ENCODE assay signal across 10 cellular contexts in the genomic region with DNA sequence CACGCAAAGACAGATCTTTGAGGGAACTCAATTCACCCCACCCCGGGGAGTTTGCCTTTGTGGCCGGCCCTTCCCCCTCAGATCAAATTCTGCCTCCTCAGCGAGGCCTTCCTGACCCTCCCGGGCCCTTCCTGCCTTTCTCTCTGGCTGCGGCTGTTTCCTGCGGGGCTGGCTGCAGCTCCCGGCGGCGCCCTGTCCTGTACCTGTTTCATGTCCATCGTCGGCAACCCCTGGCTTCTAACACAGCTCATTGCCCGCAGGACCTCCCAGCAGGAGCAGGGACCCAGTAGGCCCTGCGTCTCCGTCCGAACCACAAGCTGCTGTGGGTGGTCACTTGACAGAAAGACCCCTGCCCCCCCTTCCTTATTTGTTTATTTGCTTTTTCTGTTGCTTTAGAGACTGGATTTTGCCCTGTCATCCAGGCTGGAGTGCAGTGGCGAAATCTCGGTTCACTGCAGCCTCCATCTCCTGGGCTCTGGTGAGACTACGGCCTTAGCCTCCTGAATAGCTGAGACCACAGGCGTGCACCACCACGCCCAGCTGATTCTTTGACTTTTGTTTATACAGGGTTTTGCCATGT. TPM values are rescaled to one million over a fixed set of nuclear protein-coding genes. Genes with fewer than 3 reads are reported as not detected.
DNase-seq lines count a peak whose midpoint lies in the region; ATAC-seq and TF ChIP-seq lines count a peak whose summit lies in the region.
"Had no signal": no experiment of that assay in that cellular context is flagged by ENCODE, and none has a peak within 500 bp of the region (broad histone marks: within the 10 kb centered on the region; RNA-seq: fewer than 3 reads in every experiment).

No MANE protein-coding gene starts in this region.

- no peak overlapping the region for H2BK15ac ChIP-seq in mesendoderm (replicated peaks; ENCODE audit: low read depth)

- H3K36me3 Mint-ChIP-seq in natural killer cell treated with Interleukin-12 subunit alpha and Interleukin-12 subunit beta and Interleukin-15 and Interleukin-18, amount 100 ng/mL, for 72 hours: no peaks in the 10 kb centered on the region
- no peaks in the 10 kb centered on the region for H3K36me3 Mint-ChIP-seq in natural killer cell
- H3K36me3 Mint-ChIP-seq: activated naive CD4-positive, alpha-beta T cell treated with anti-CD3 and anti-CD28 coated beads, Interleukin-2, amount 10 ng/mL, durations not matched to agents 7 days and 5 days had no signal

- no peak overlapping the region for H4K5ac ChIP-seq in mesendoderm (ENCODE audit: low read length)

- no peaks in the 10 kb centered on the region for H3K79me1 ChIP-seq in mesendoderm (ENCODE audit: low read length)

- no peak for TF ChIP-seq POLR2A in vagina (IDR thresholded peaks at IDR 0.05)

- no peak overlapping the region for H3K4ac ChIP-seq in mesendoderm (ENCODE audit: low read depth, low read length)

- peak overlapping the region; percentile 0 for H2AK5ac ChIP-seq in mesendoderm (ENCODE audit: low read length)

- H3K36me3 ChIP-seq in fibroblast of lung (ENCODE audit: control insufficient read depth, insufficient read depth, low read length) (no peaks in the 10 kb centered on the region), mesendoderm (ENCODE audit: control insufficient read depth, insufficient read depth, low read length) (no peaks in the 10 kb centered on the region), vagina (no peaks in the 10 kb centered on the region)

- H2AFZ ChIP-seq in fibroblast of lung (ENCODE audit: low read length): no peak overlapping the region

- peaks cover 0 to 3% of the 10 kb centered on the region in 2 donors for H3K4me1 Mint-ChIP-seq in natural killer cell treated with Interleukin-12 subunit alpha and Interleukin-12 subunit beta and Interleukin-15 and Interleukin-18, amount 100 ng/mL, for 72 hours (ENCODE audit: low read depth in 2 of 2)
- peaks cover 0 to 8% of the 10 kb centered on the region in 2 donors for H3K4me1 Mint-ChIP-seq in natural killer cell

- TF ChIP-seq CTCF in natural killer cell (IDR thresholded peaks at IDR 0.05) (no peak), fibroblast of lung (conservative IDR thresholded peaks at IDR 0.05 in 1 of 2, IDR thresholded peaks at IDR 0.05 in 1 of 2; ENCODE audit: low read depth in 1 of 2, low read length in 2 of 2) (no peak), vagina (IDR thresholded peaks at IDR 0.05) (no peak)

- H3K4me3 ChIP-seq in fibroblast of lung (replicated peaks in 1 of 4; ENCODE audit: control extremely low read depth in 1 of 4, insufficient read depth in 1 of 4, low read depth in 3 of 4, low read length in 4 of 4) (no peak overlapping the region), mesendoderm (ENCODE audit: low read length) (no peak overlapping the region), vagina (no peak overlapping the region)

- intact Hi-C loops in natural killer cell (cut with micrococcal nuclease): no loop called here
- intact Hi-C loops in vagina (cut with DNase I): no loop called here

- H3K23ac ChIP-seq in mesendoderm (ENCODE audit: low read length): no peak overlapping the region

- H3K4me1 ChIP-seq in fibroblast of lung (ENCODE audit: control insufficient read depth, extremely low read depth, insufficient read depth, low read length) (peaks cover 4% of the 10 kb centered on the region), mesendoderm (ENCODE audit: control insufficient read depth, low read depth, low read length) (no peaks in the 10 kb centered on the region), vagina (peaks cover 17% of the 10 kb centered on the region)

- peak overlapping the region; percentile 31 for H3K9ac ChIP-seq in fibroblast of lung (ENCODE audit: insufficient read depth, low read length)
- H3K9ac ChIP-seq in mesendoderm (ENCODE audit: low read length): peak overlapping the region; percentile 20

- H3K9me3 ChIP-seq in fibroblast of lung (ENCODE audit: control insufficient read depth, insufficient read depth, low read depth, low read length) (no peaks in the 10 kb centered on the region), vagina (no peaks in the 10 kb centered on the region)

- H3K4me2 ChIP-seq in fibroblast of lung (ENCODE audit: extremely low read depth, insufficient read depth, low read length): no peak overlapping the region
- no peak overlapping the region for H3K4me2 ChIP-seq in mesendoderm (ENCODE audit: low read length)

- peaks cover 0 to 5% of the 10 kb centered on the region in 2 donors for H3K27me3 Mint-ChIP-seq in natural killer cell treated with Interleukin-12 subunit alpha and Interleukin-12 subunit beta and Interleukin-15 and Interleukin-18, amount 100 ng/mL, for 72 hours
- no peaks in the 10 kb centered on the region for H3K27me3 Mint-ChIP-seq in natural killer cell (ENCODE audit: low read depth in 2 of 2)

- peak overlapping the region; percentile 30 for H2BK120ac ChIP-seq in mesendoderm (ENCODE audit: low read depth, low read length)

- H3K27me3 ChIP-seq in fibroblast of lung (ENCODE audit: control insufficient read depth, insufficient read depth, low read length): no peaks in the 10 kb centered on the region
- H3K27me3 ChIP-seq in mesendoderm (ENCODE audit: insufficient read depth, low read length, poor library complexity): no peaks in the 10 kb centered on the region
- H3K27me3 ChIP-seq in vagina: no peaks in the 10 kb centered on the region

- peak overlapping the region; percentile 3 for H3K18ac ChIP-seq in mesendoderm (ENCODE audit: low read length)

- no peak overlapping the region for H2BK5ac ChIP-seq in mesendoderm (ENCODE audit: low read length)

- H3K9me3 Mint-ChIP-seq in natural killer cell treated with Interleukin-12 subunit alpha and Interleukin-12 subunit beta and Interleukin-15 and Interleukin-18, amount 100 ng/mL, for 72 hours: no peaks in the 10 kb centered on the region
- H3K9me3 Mint-ChIP-seq in natural killer cell: no peaks in the 10 kb centered on the region
- H3K9me3 Mint-ChIP-seq: activated naive CD4-positive, alpha-beta T cell treated with anti-CD3 and anti-CD28 coated beads, Interleukin-2, amount 10 ng/mL, durations not matched to agents 7 days and 5 days had no signal

- H3K27ac Mint-ChIP-seq in natural killer cell treated with Interleukin-12 subunit alpha and Interleukin-12 subunit beta and Interleukin-15 and Interleukin-18, amount 100 ng/mL, for 72 hours: peak overlapping the region; percentile 0 to 54
- H3K27ac Mint-ChIP-seq in natural killer cell: no peak overlapping the region

- no peak overlapping the region for H3K4me3 Mint-ChIP-seq in natural killer cell treated with Interleukin-12 subunit alpha and Interleukin-12 subunit beta and Interleukin-15 and Interleukin-18, amount 100 ng/mL, for 72 hours
- no peak overlapping the region for H3K4me3 Mint-ChIP-seq in natural killer cell
- H3K4me3 Mint-ChIP-seq: activated naive CD4-positive, alpha-beta T cell treated with anti-CD3 and anti-CD28 coated beads, Interleukin-2, amount 10 ng/mL, durations not matched to agents 7 days and 5 days had no signal

- no peak overlapping the region for H4K8ac ChIP-seq in mesendoderm (ENCODE audit: low read depth, low read length)

- H3K56ac ChIP-seq in mesendoderm (ENCODE audit: low read length): peak overlapping the region; percentile 81

- ATAC-seq in natural killer cell treated with Interleukin-12 subunit alpha and Interleukin-12 subunit beta and Interleukin-15 and Interleukin-18, amount 100 ng/mL, for 72 hours: no peak
- no peak for ATAC-seq in natural killer cell
- ATAC-seq in HG03095 (IDR thresholded peaks at IDR 0.05; ENCODE audit: unreplicated experiment): no peak
- ATAC-seq in HG03175 (IDR thresholded peaks at IDR 0.05; ENCODE audit: unreplicated experiment): no peak

- no CpG with 5 or more reads among the region's 21 CpGs for WGBS in mesendoderm (ENCODE audit: extremely low coverage, insufficient coverage, low lambda C conversion rate)

- no peak for DNase-seq in natural killer cell treated with Interleukin-12 subunit alpha and Interleukin-12 subunit beta and Interleukin-15 and Interleukin-18, amount 100 ng/mL, for 72 hours (ENCODE audit: low spot score)
- no peak for DNase-seq in natural killer cell
- DNase-seq in fibroblast of lung (ENCODE audit: low read depth in 2 of 2): no peak
- peak; percentile 77 for DNase-seq in mesendoderm
- no peak for DNase-seq in vagina (ENCODE audit: extremely low spot score in 2 of 2)
- DNase-seq in activated CD8-positive, alpha-beta memory T cell treated with anti-CD3 and anti-CD28 coated beads, Interleukin-2, amount 50 U/mL, for 4 hours: no peak
- DNase-seq: activated naive CD4-positive, alpha-beta T cell treated with anti-CD3 and anti-CD28 coated beads, Interleukin-2, amount 10 ng/mL, durations not matched to agents 7 days and 5 days had no signal

- no peaks in the 10 kb centered on the region for H4K20me1 ChIP-seq in fibroblast of lung (ENCODE audit: control insufficient read depth, extremely low read depth, insufficient read depth, low read length)

- H3K79me2 ChIP-seq in fibroblast of lung (ENCODE audit: control insufficient read depth, insufficient read depth, low read length) (no peaks in the 10 kb centered on the region), mesendoderm (ENCODE audit: control insufficient read depth, insufficient read depth, low read length) (peaks cover under 1% of the 10 kb centered on the region)

- peak overlapping the region; percentile 13 for H3K27ac ChIP-seq in fibroblast of lung (ENCODE audit: insufficient read depth, low read length)
- H3K27ac ChIP-seq in mesendoderm (ENCODE audit: low read depth, low read length): peak overlapping the region; percentile 64
- H3K27ac ChIP-seq in vagina: peak overlapping the region; percentile 61

RNA-seq across cellular contexts. Expression of gene PTBP1, which starts 7.7 kb away (rescaled TPM):
- 100 to 1,000 TPM; 604 to 619 TPM for total RNA-seq in natural killer cell treated with Interleukin-12 subunit alpha and Interleukin-12 subunit beta and Interleukin-15 and Interleukin-18, amount 100 ng/mL, for 72 hours
- total RNA-seq in natural killer cell: 100 to 1,000 TPM; 302 to 350 (median 345) TPM
- total RNA-seq in fibroblast of lung: 67.5 and 83.1 TPM in 2 replicates
- polyA plus RNA-seq in fibroblast of lung: 74.6 and 142 TPM in 2 replicates
- polyA plus RNA-seq in fibroblast of lung (2012): 189 and 269 TPM in 2 replicates
- polyA minus RNA-seq in fibroblast of lung (ENCODE audit: low replicate concordance): 309 and 432 TPM in 2 replicates
- polyA plus RNA-seq in mesendoderm (2013, experiment 1 of 2): 817 TPM
- 771 TPM for polyA plus RNA-seq in mesendoderm (2013, experiment 2 of 2)
- 230 TPM for total RNA-seq in vagina

RNA-seq across cellular contexts. Expression of gene PLPPR3, which starts 32.2 kb away (rescaled TPM):
- not detected for total RNA-seq in natural killer cell treated with Interleukin-12 subunit alpha and Interleukin-12 subunit beta and Interleukin-15 and Interleukin-18, amount 100 ng/mL, for 72 hours
- total RNA-seq in natural killer cell (not detected), fibroblast of lung (1.5 and 2.5 TPM in 2 replicates), vagina (not detected)
- polyA plus RNA-seq in fibroblast of lung: 0.19 and 0.30 TPM in 2 replicates
- polyA plus RNA-seq in fibroblast of lung (2012): 0.57 and 0.70 TPM in 2 replicates
- polyA minus RNA-seq in fibroblast of lung (ENCODE audit: low replicate concordance): 0.15 and 3.3 TPM in 2 replicates
- 15.2 TPM for polyA plus RNA-seq in mesendoderm (2013, experiment 1 of 2)
- polyA plus RNA-seq in mesendoderm (2013, experiment 2 of 2): 15.1 TPM

RNA-seq across cellular contexts. Expression of gene AZU1, which starts 38.1 kb away (rescaled TPM):
- under 1 TPM; 0.25 to 0.36 TPM for total RNA-seq in natural killer cell treated with Interleukin-12 subunit alpha and Interleukin-12 subunit beta and Interleukin-15 and Interleukin-18, amount 100 ng/mL, for 72 hours
- total RNA-seq in natural killer cell (1 to 10 TPM in 2 of 3 donors, under 1 TPM in 1; 0.87 to 2.5 (median 1.8) TPM), fibroblast of lung (0.17 TPM in 1 of 2 replicates, not detected in the other), vagina (not detected)
- not detected in 2 replicates for polyA plus RNA-seq in fibroblast of lung
- polyA plus RNA-seq in fibroblast of lung (2012): not detected in 2 replicates
- not detected in 2 replicates for polyA minus RNA-seq in fibroblast of lung (ENCODE audit: low replicate concordance)
- 0.04 TPM for polyA plus RNA-seq in mesendoderm (2013, experiment 1 of 2)
- polyA plus RNA-seq in mesendoderm (2013, experiment 2 of 2): 0.04 TPM
- total RNA-seq: mucosa of gallbladder had no signal

RNA-seq across cellular contexts. Expression of gene MISP, which starts 38.7 kb away (rescaled TPM):
- total RNA-seq in natural killer cell treated with Interleukin-12 subunit alpha and Interleukin-12 subunit beta and Interleukin-15 and Interleukin-18, amount 100 ng/mL, for 72 hours: not detected
- not detected for total RNA-seq in natural killer cell
- under 0.01 TPM in 1 of 2 replicates, not detected in the other for total RNA-seq in fibroblast of lung
- not detected in 2 replicates for polyA plus RNA-seq in fibroblast of lung
- polyA plus RNA-seq in fibroblast of lung (2012): 0.05 TPM in 1 of 2 replicates, not detected in the other
- not detected in 2 replicates for polyA minus RNA-seq in fibroblast of lung (ENCODE audit: low replicate concordance)
- polyA plus RNA-seq in mesendoderm (2013, experiment 1 of 2): 0.11 TPM
- polyA plus RNA-seq in mesendoderm (2013, experiment 2 of 2): 0.14 TPM
- total RNA-seq in vagina: 0.49 TPM

RNA-seq across cellular contexts. Expression of gene PRTN3, which starts 51.2 kb away (rescaled TPM):
- total RNA-seq in natural killer cell treated with Interleukin-12 subunit alpha and Interleukin-12 subunit beta and Interleukin-15 and Interleukin-18, amount 100 ng/mL, for 72 hours: not detected
- total RNA-seq in natural killer cell (under 1 TPM in 2 of 3 donors, not detected in 1; 0.36 to 0.73 TPM), fibroblast of lung (not detected in 2 replicates), vagina (not detected)
- polyA plus RNA-seq in fibroblast of lung: not detected in 2 replicates
- polyA plus RNA-seq in fibroblast of lung (2012): not detected in 2 replicates
- not detected in 2 replicates for polyA minus RNA-seq in fibroblast of lung (ENCODE audit: low replicate concordance)
- polyA plus RNA-seq in mesendoderm (2013, experiment 1 of 2): not detected
- polyA plus RNA-seq in mesendoderm (2013, experiment 2 of 2): 0.04 TPM
- total RNA-seq: mucosa of gallbladder had no signal

Comparison
In these comparisons a context has a peak if more than half of its experiments do, and no peak if none do; other contexts are left out.
1. H3K27ac Mint-ChIP-seq: peak in natural killer cell treated with Interleukin-12 subunit alpha and Interleukin-12 subunit beta and Interleukin-15 and Interleukin-18, amount 100 ng/mL, for 72 hours (2 of 2); none in natural killer cell (0 of 2).
2. H3K27ac ChIP-seq: peak in every context shown above with its lines; median percentile 64 in mesendoderm; 61 in vagina; 13 in fibroblast of lung.